In genomic region chr12:110280784-110281548, GRCh38 we compare ENCODE assay signal across 8 cellular contexts. TPM values are rescaled to one million over a fixed set of nuclear protein-coding genes. Genes with fewer than 3 reads are reported as not detected.
A peak's percentile ranks its signal among the peaks of the same experiment; 100 is the strongest.
DNase-seq lines count a peak whose midpoint lies in the region; ATAC-seq and TF ChIP-seq lines count a peak whose summit lies in the region.

Gene ATP2A2 (plus strand): TSS chr12:110281247. CDS start chr12:110281790, 543 bp downstream.

- peak within 1 kb of the TSS; percentile 92 for H2BK120ac ChIP-seq in IMR-90 (ENCODE audit: low read depth, low read length)

- TF ChIP-seq RAD21 in IMR-90 (IDR thresholded peaks at IDR 0.05; ENCODE audit: low read length), result no peak

- H3K4me1 ChIP-seq in IMR-90 (ENCODE audit: control insufficient read depth, insufficient read depth, low read length) (peaks cover 8% of the 10 kb centered on the region), mononuclear cell (ENCODE audit: insufficient read depth, low read length) (peaks cover 43% of the 10 kb centered on the region)

- H3K27me3 ChIP-seq in IMR-90 (ENCODE audit: control insufficient read depth, insufficient read depth, low read length), result no peaks in the 10 kb centered on the region
- no peaks in the 10 kb centered on the region for H3K27me3 ChIP-seq in mononuclear cell (ENCODE audit: insufficient read depth, low read length)

- H3K4me2 ChIP-seq in IMR-90 (ENCODE audit: low read depth, low read length), result peak within 1 kb of the TSS; percentile 94

- ATAC-seq in GM21526 (IDR thresholded peaks at IDR 0.05; ENCODE audit: low FRiP score, unreplicated experiment) (peak; percentile 67), IMR-90 (ENCODE audit: low read depth) (peak; percentile 88)

- peak within 1 kb of the TSS; percentile 96 for H2BK5ac ChIP-seq in IMR-90 (ENCODE audit: low read depth, low read length, poor library complexity, severe bottlenecking)

- H2AK9ac ChIP-seq in IMR-90 (replicated peaks; ENCODE audit: low read depth, low read length, poor library complexity), result peak within 1 kb of the TSS; percentile 98

- H4K91ac ChIP-seq in IMR-90 (ENCODE audit: insufficient read depth, low read depth, low read length), result peak within 1 kb of the TSS; percentile 96

- H2AK5ac ChIP-seq in IMR-90 (ENCODE audit: low read depth, low read length), result peak within 1 kb of the TSS; percentile 99

- peak within 1 kb of the TSS; percentile 88 for H3K56ac ChIP-seq in IMR-90 (ENCODE audit: extremely low read depth, insufficient read depth, low read length)

- H3K4me3 ChIP-seq in IMR-90 (ENCODE audit: insufficient read depth, low read depth, low read length), result peak within 1 kb of the TSS; percentile 93
- H3K4me3 ChIP-seq in epithelial cell of esophagus (ENCODE audit: low read length), result peak within 1 kb of the TSS; percentile 97
- H3K4me3 ChIP-seq in mononuclear cell (ENCODE audit: low read length), result peak within 1 kb of the TSS; percentile 75

- H2BK20ac ChIP-seq in IMR-90 (ENCODE audit: low read depth, low read length), result peak within 1 kb of the TSS; percentile 29; the same call in 1 of the 2 replicates

- H3K14ac ChIP-seq in IMR-90 (replicated peaks; ENCODE audit: low read depth, low read length), result peak within 1 kb of the TSS; percentile 99

- H3K36me3 ChIP-seq in IMR-90 (ENCODE audit: control insufficient read depth, insufficient read depth, low read length), result peaks cover 3% of the 10 kb centered on the region

- peak within 1 kb of the TSS; percentile 45; the same call in 1 of the 3 replicates for H2BK15ac ChIP-seq in IMR-90 (ENCODE audit: low read depth, low read length)

- TF ChIP-seq CTCF in IMR-90 (conservative IDR thresholded peaks at IDR 0.05; ENCODE audit: low read depth, low read length) (no peak), epithelial cell of esophagus (IDR thresholded peaks at IDR 0.05; ENCODE audit: insufficient read depth, low read depth, low read length, missing control alignments) (no peak)

- peaks cover 0 to 19% of the 10 kb centered on the region in 2 experiments; a peak in 2 of 4 replicates for H3K79me1 ChIP-seq in IMR-90 (ENCODE audit: low read depth in 1 of 2, low read length in 2 of 2)

- peak within 1 kb of the TSS; percentile 98 for H2AFZ ChIP-seq in IMR-90 (replicated peaks; ENCODE audit: low read length, poor library complexity)

- H3K4ac ChIP-seq in IMR-90 (ENCODE audit: low read depth, low read length), result peak within 1 kb of the TSS; percentile 99

- dilution Hi-C loops in IMR-90 (cut with HindIII; ENCODE audit: low sequenced_read_pairs, unreplicated experiment), result no loop called here

- H4K5ac ChIP-seq in IMR-90 (ENCODE audit: low read depth, low read length), result peak within 1 kb of the TSS; percentile 84

- DNase-seq in DMS 273 (lab: John Stamatoyannopoulos, UW; ENCODE audit: unreplicated experiment) (peak; percentile 95), IMR-90 (peak; percentile 85), OCI-M1 (lab: John Stamatoyannopoulos, UW) (peak; percentile 94), activated T-cell treated with anti-CD3 and anti-CD28 coated beads for 1 hour (ENCODE audit: low read depth) (peak; percentile 85), epithelial cell of esophagus (ENCODE audit: low read depth) (peak; percentile 91)
- peak; percentile 80 to 83 for DNase-seq in stimulated activated CD8-positive, alpha-beta memory T cell treated with anti-CD3 and anti-CD28 coated beads, Interleukin-2, amount 100 ng/mL, for 48 hours (ENCODE audit: low read depth in 2 of 2)

- peak within 1 kb of the TSS; percentile 90 to 92 for H4K8ac ChIP-seq in IMR-90 (ENCODE audit: low read depth in 2 of 2, low read length in 2 of 2)

- no TSS peak for BruUV-seq in IMR-90 (replicated peaks; lab: Mats Ljungman, UMichigan)

- H3K9ac ChIP-seq in IMR-90 (ENCODE audit: low read depth, low read length), result peak within 1 kb of the TSS; percentile 97

- no peaks in the 10 kb centered on the region for H3K9me3 ChIP-seq in IMR-90 (ENCODE audit: control insufficient read depth, insufficient read depth, low read length)
- H3K9me3 ChIP-seq in mononuclear cell (ENCODE audit: low read depth, low read length), result no peaks in the 10 kb centered on the region

- H3K9me1 ChIP-seq in IMR-90 (ENCODE audit: insufficient read depth, low read length), result 0 out of 2 replicates have a peak, but pooled peaks cover 5% of the 10 kb centered on the region

- H3K18ac ChIP-seq in IMR-90 (ENCODE audit: low read depth, low read length), result peak within 1 kb of the TSS; percentile 78

- in situ Hi-C loops in IMR-90 (cut with MboI; ENCODE audit: low sequenced_read_pairs), result no loop called here

- POLR2A ChIA-PET in IMR-90 (lab: Charles Lee; ENCODE audit: unreplicated experiment), result interaction anchor here (0.6 to 0.9 kb wide), 2 partner anchors 11 to 38 kb away, joined by 3 to 5 read pairs; no protein-coding TSS in a partner anchor

- peaks cover 44% of the 10 kb centered on the region for H4K20me1 ChIP-seq in IMR-90 (ENCODE audit: insufficient read depth, low read length)

- 0% methylated on average over 17 of the region's 108 CpGs; no CpG with 5 or more reads in 1 of the 2 experiments for WGBS in IMR-90 (ENCODE audit: extremely low coverage in 2 of 2, insufficient read length in 1 of 2), 2 experiments

- peak within 1 kb of the TSS; percentile 99 for H3K23ac ChIP-seq in IMR-90 (ENCODE audit: low read depth, low read length)

- intact Hi-C loops in IMR-90 (cut with micrococcal nuclease), result loop anchor here (1.0 to 5.0 kb wide), 3 partner anchors 57 to 180 kb away; partner anchors contain the start of gene IFT81

- CTCF ChIA-PET in IMR-90 (lab: Yijun Ruan, JAX), result interaction anchor here (0.9 to 1.5 kb wide), 2 partner anchors 11 to 169 kb away, joined by 3 to 4 read pairs; partner anchors contain the start of gene ARPC3

- peak within 1 kb of the TSS; percentile 98 for H3K27ac ChIP-seq in IMR-90 (ENCODE audit: insufficient read depth, low read length)

- TF ChIP-seq POLR2A in IMR-90 (IDR thresholded peaks at IDR 0.05; ENCODE audit: low read depth, low read length), result peak; percentile 96

TF ChIP-seq in IMR-90, 13 proteins besides CTCF, POLR2A, EP300 and RAD21:
- TF ChIP-seq ELK1 (IDR thresholded peaks at IDR 0.05; ENCODE audit: borderline replicate concordance, low read depth, low read length), result no peak
- TF ChIP-seq SMC3 (IDR thresholded peaks at IDR 0.05; ENCODE audit: low read depth, low read length), result no peak
- TF ChIP-seq MXI1 (IDR thresholded peaks at IDR 0.05; ENCODE audit: borderline replicate concordance, low read depth, low read length), result peak; percentile 76
- no peak for TF ChIP-seq BHLHE40 (IDR thresholded peaks at IDR 0.05; ENCODE audit: low read depth, low read length)
- 0 out of 2 replicates have a peak, but pooled peaks have one; percentile 5 for TF ChIP-seq FOS (IDR thresholded peaks at IDR 0.05; ENCODE audit: low read depth, low read length)
- TF ChIP-seq CHD1 (IDR thresholded peaks at IDR 0.05; ENCODE audit: low read depth, low read length), result 0 out of 2 replicates have a peak, but pooled peaks have one; percentile 46

RNA-seq across cellular contexts. Expression of gene ATP2A2, which starts in this region (rescaled TPM):
- total RNA-seq in IMR-90 (2012; rRNA removed) (225 and 230 TPM in 2 replicates), mononuclear cell (71.7 TPM)
- 148 and 166 TPM in 2 replicates for polyA plus RNA-seq in IMR-90 (2012; rRNA removed)
- polyA plus RNA-seq in IMR-90 (2012; cell fraction: cytosol; rRNA removed), result 96.0 and 107 TPM in 2 replicates
- polyA plus RNA-seq in IMR-90 (2012; cell fraction: nucleus; rRNA removed; ENCODE audit: low replicate concordance), result 278 and 358 TPM in 2 replicates

Comparison
In these comparisons a context has a peak if more than half of its experiments do, and no peak if none do; other contexts are left out.
1. Peak in every context shown above with its lines: DNase-seq, ATAC-seq, H3K4me3 ChIP-seq and H3K27ac ChIP-seq.